Comparison of ENCODE assay signal across 1 cellular context in the genomic region with DNA sequence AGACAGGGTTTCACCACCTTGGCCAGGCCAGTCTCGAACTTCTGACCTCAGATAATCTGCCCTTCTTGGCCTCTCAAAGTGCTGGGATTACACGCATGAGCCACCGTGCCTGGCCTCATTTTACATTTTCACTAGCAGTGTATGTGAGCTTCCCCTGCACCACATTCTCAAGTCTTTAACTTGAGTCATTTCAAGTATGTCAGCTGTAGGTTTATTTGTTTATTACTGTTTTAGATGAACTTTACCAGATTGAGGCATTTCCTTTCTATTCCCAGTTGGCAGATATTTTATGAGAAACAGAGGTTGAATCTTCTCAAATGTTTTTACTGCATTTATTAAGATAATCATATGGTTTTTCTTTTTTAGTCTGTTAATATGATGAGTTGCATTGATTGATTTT.
TF ChIP-seq lines count a peak whose summit lies in the region.

No MANE protein-coding gene starts in this region.

TF ChIP-seq in IMR-90, 13 proteins besides CTCF, POLR2A, EP300 and RAD21:
- TF ChIP-seq CEBPB (IDR thresholded peaks at IDR 0.05; ENCODE audit: low read depth, low read length) = no peak
- no peak for TF ChIP-seq MAZ (IDR thresholded peaks at IDR 0.05; ENCODE audit: borderline replicate concordance, low read depth, low read length)
- TF ChIP-seq, protein P1, sequence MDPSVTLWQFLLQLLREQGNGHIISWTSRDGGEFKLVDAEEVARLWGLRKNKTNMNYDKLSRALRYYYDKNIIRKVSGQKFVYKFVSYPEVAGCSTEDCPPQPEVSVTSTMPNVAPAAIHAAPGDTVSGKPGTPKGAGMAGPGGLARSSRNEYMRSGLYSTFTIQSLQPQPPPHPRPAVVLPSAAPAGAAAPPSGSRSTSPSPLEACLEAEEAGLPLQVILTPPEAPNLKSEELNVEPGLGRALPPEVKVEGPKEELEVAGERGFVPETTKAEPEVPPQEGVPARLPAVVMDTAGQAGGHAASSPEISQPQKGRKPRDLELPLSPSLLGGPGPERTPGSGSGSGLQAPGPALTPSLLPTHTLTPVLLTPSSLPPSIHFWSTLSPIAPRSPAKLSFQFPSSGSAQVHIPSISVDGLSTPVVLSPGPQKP (IDR thresholded peaks at IDR 0.05; ENCODE audit: borderline replicate concordance, low read depth, low read length) = no peak
- TF ChIP-seq, protein P2, sequence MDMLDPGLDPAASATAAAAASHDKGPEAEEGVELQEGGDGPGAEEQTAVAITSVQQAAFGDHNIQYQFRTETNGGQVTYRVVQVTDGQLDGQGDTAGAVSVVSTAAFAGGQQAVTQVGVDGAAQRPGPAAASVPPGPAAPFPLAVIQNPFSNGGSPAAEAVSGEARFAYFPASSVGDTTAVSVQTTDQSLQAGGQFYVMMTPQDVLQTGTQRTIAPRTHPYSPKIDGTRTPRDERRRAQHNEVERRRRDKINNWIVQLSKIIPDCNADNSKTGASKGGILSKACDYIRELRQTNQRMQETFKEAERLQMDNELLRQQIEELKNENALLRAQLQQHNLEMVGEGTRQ (IDR thresholded peaks at IDR 0.05; ENCODE audit: low read depth, low read length) = no peak
- TF ChIP-seq RFX5 (IDR thresholded peaks at IDR 0.05; ENCODE audit: low read depth, low read length) = no peak
